ENCODE assay signal across 24 cellular contexts in the genomic region with DNA sequence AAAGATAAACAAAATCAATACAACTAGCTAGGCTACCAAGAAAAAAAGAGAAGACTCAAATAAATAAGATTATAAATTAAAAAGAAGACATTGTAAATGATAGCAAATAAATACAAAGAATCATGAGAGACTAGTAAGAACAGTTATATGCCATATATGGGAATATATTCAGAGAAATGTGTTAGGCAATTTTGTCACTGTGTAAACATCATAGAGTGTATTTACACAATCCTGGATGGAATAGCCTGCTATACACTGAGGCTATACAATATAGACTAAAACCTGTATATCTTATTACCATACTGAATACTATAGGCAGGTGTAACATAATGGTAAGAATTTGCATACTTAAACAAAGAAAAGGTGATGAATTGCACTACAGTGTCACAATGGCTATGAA.
"Had no signal": no experiment of that assay in that cellular context is flagged by ENCODE, and none has a peak within 500 bp of the region (broad histone marks: within the 10 kb centered on the region; RNA-seq: fewer than 3 reads in every experiment).

No MANE protein-coding gene starts in this region.

- DNase-seq: effector memory CD8-positive, alpha-beta T cell; esophagus squamous epithelium; foreskin fibroblast; glutamatergic neuron; immature natural killer cell; left ventricle myocardium inferior; lower lobe of right lung; natural killer cell; ovary; right cardiac atrium; stimulated activated CD4-positive, alpha-beta T cell treated with anti-CD3 and anti-CD28 coated beads, Interleukin-4, amount 100 ng/mL, for 1 hour; stimulated activated CD8-positive, alpha-beta memory T cell treated with anti-CD3 and anti-CD28 coated beads, Interleukin-4, amount 100 ng/mL, for 48 hours; stimulated activated naive CD8-positive, alpha-beta T cell treated with anti-CD3 and anti-CD28 coated beads, Interleukin-15, Interleukin-2, amounts not matched to agents 100 U/mL and 50 U/mL, for 24 hours; tibial artery; upper lobe of left lung; uterus had no signal

- ATAC-seq: effector memory CD8-positive, alpha-beta T cell; gastroesophageal sphincter; lower lobe of right lung; natural killer cell; right cardiac atrium; stimulated activated effector memory CD8-positive, alpha-beta T cell treated with anti-CD3 and anti-CD28 coated beads, Interleukin-12 subunit alpha, Interleukin-12 subunit beta, amount 100 ng/mL, for 72 hours; stimulated activated naive CD8-positive, alpha-beta T cell treated with anti-CD3 and anti-CD28 coated beads, Interleukin-15, Interleukin-2, amounts not matched to agents 100 U/mL and 50 U/mL, for 24 hours had no signal

- H3K36me3 ChIP-seq: esophagus squamous epithelium, gastroesophageal sphincter, left ventricle myocardium inferior, lower lobe of right lung, ovary, tibial artery, upper lobe of left lung, uterus had no signal

- H3K27ac Mint-ChIP-seq: effector memory CD8-positive, alpha-beta T cell; immature natural killer cell; memory B cell; mesothelial cell of epicardium; natural killer cell; progenitor cell of endocrine pancreas; stimulated activated effector memory CD8-positive, alpha-beta T cell treated with anti-CD3 and anti-CD28 coated beads, Interleukin-12 subunit alpha, Interleukin-12 subunit beta, amount 100 ng/mL, for 72 hours had no signal

- H3K27me3 ChIP-seq: esophagus squamous epithelium, gastroesophageal sphincter, ovary, tibial artery, upper lobe of left lung, uterus had no signal

- H3K27me3 Mint-ChIP-seq: effector memory CD8-positive, alpha-beta T cell; memory B cell; progenitor cell of endocrine pancreas had no signal

- H3K27ac ChIP-seq: epithelial cell of prostate, esophagus squamous epithelium, gastroesophageal sphincter, left ventricle myocardium inferior, lower lobe of right lung, ovary, tibial artery, upper lobe of left lung, uterus had no signal

- H3K36me3 Mint-ChIP-seq: memory B cell; stimulated activated effector memory CD8-positive, alpha-beta T cell treated with anti-CD3 and anti-CD28 coated beads, Interleukin-12 subunit alpha, Interleukin-12 subunit beta, amount 100 ng/mL, for 72 hours had no signal

- H3K4me1 Mint-ChIP-seq: immature natural killer cell; memory B cell; natural killer cell; neural crest cell; stimulated activated effector memory CD8-positive, alpha-beta T cell treated with anti-CD3 and anti-CD28 coated beads, Interleukin-12 subunit alpha, Interleukin-12 subunit beta, amount 100 ng/mL, for 72 hours had no signal

- FAIRE-seq: keratinocyte had no signal

- H3K4me1 ChIP-seq: upper lobe of left lung had no signal

- H3K4me3 Mint-ChIP-seq: effector memory CD8-positive, alpha-beta T cell; immature natural killer cell; memory B cell; mesothelial cell of epicardium; natural killer cell; neural crest cell; stimulated activated effector memory CD8-positive, alpha-beta T cell treated with anti-CD3 and anti-CD28 coated beads, Interleukin-12 subunit alpha, Interleukin-12 subunit beta, amount 100 ng/mL, for 72 hours had no signal

- H3K9me3 ChIP-seq: ovary had no signal

- H3K4me3 ChIP-seq: esophagus squamous epithelium, gastroesophageal sphincter, left ventricle myocardium inferior, lower lobe of right lung, ovary, tibial artery, upper lobe of left lung, uterus had no signal
